In genomic region chr22:30212363-30212995, GRCh38 we compare ENCODE assay signal across 8 cellular contexts. TPM values are rescaled to one million over a fixed set of nuclear protein-coding genes. Genes with fewer than 3 reads are reported as not detected.
A peak's percentile ranks its signal among the peaks of the same experiment; 100 is the strongest.
DNase-seq lines count a peak whose midpoint lies in the region; ATAC-seq and TF ChIP-seq lines count a peak whose summit lies in the region.

No MANE protein-coding gene starts in this region.

- no peaks in the 10 kb centered on the region for H3K36me3 Mint-ChIP-seq in natural killer cell

- H3K9me3 ChIP-seq in colonic mucosa (no peaks in the 10 kb centered on the region), vagina (no peaks in the 10 kb centered on the region)

- DNase-seq in GF-D8 (lab: John Stamatoyannopoulos, UW) (peak; percentile 7), NOMO-1 (lab: John Stamatoyannopoulos, UW; ENCODE audit: unreplicated experiment in 2 of 2) (peak; percentile 48 to 82), colonic mucosa (no peak), natural killer cell (no peak), Kasumi-1 (lab: John Stamatoyannopoulos, UW) (no peak), DMS79 treated with DMSO at 0.1 percent for 48 hours (lab: John Stamatoyannopoulos, UW) (no peak), DMS114 treated with DMSO at 0.1 percent for 48 hours (lab: John Stamatoyannopoulos, UW; ENCODE audit: unreplicated experiment) (no peak), vagina (ENCODE audit: extremely low spot score in 2 of 2) (no peak)

- H3K9ac ChIP-seq in colonic mucosa (ENCODE audit: low read depth in 2 of 2, low read length in 2 of 2): no peak overlapping the region

- TF ChIP-seq POLR2A in vagina (IDR thresholded peaks at IDR 0.05): no peak

- H3K4me1 ChIP-seq in colonic mucosa (no peaks in the 10 kb centered on the region), vagina (peaks cover 46% of the 10 kb centered on the region)

- ATAC-seq in natural killer cell: peak; percentile 72 to 88 (median 86)

- no peak overlapping the region for H3K4me3 Mint-ChIP-seq in natural killer cell

- peak overlapping the region; percentile 12 for H3K27ac ChIP-seq in colonic mucosa
- H3K27ac ChIP-seq in vagina: no peak overlapping the region

- no peak overlapping the region for H3K4me3 ChIP-seq in colonic mucosa
- H3K4me3 ChIP-seq in vagina: no peak overlapping the region

- no peaks in the 10 kb centered on the region for H3K27me3 Mint-ChIP-seq in natural killer cell (ENCODE audit: low read depth in 2 of 2)

- no peaks in the 10 kb centered on the region for H3K27me3 ChIP-seq in colonic mucosa
- H3K27me3 ChIP-seq in vagina: no peaks in the 10 kb centered on the region

- intact Hi-C loops in colonic mucosa (cut with DNase I): no loop called here
- intact Hi-C loops in natural killer cell (cut with micrococcal nuclease): loop anchor here (2.0 kb wide), 1 partner anchor 16 kb away; no protein-coding TSS in a partner anchor
- intact Hi-C loops in vagina (cut with DNase I): no loop called here

- TF ChIP-seq CTCF in colonic mucosa (IDR thresholded peaks at IDR 0.05): no peak
- no peak for TF ChIP-seq CTCF in natural killer cell (IDR thresholded peaks at IDR 0.05)
- TF ChIP-seq CTCF in vagina (IDR thresholded peaks at IDR 0.05): no peak

- H3K4me1 Mint-ChIP-seq in natural killer cell: peaks cover 16 to 20% of the 10 kb centered on the region in 2 donors

- peak overlapping the region; percentile 51 to 74 for H3K27ac Mint-ChIP-seq in natural killer cell

- H3K36me3 ChIP-seq in colonic mucosa: no peaks in the 10 kb centered on the region
- no peaks in the 10 kb centered on the region for H3K36me3 ChIP-seq in vagina

- H3K9me3 Mint-ChIP-seq in natural killer cell: no peaks in the 10 kb centered on the region

RNA-seq across cellular contexts. Expression of gene LIF, which starts 34.1 kb away (rescaled TPM):
- total RNA-seq in colonic mucosa (10 to 100 TPM in 1 of 2 donors, 1 to 10 TPM in 1; 9.5 to 12.5 TPM), natural killer cell (1 to 10 TPM; 2.0 to 2.7 (median 2.6) TPM), vagina (0.49 TPM)

RNA-seq across cellular contexts. Expression of gene OSM, which starts 54.2 kb away (rescaled TPM):
- total RNA-seq in colonic mucosa (under 1 TPM; 0.21 to 0.44 TPM), natural killer cell (100 to 1,000 TPM in 1 of 3 donors, 10 to 100 TPM in 2; 17.4 to 142 (median 18.1) TPM), vagina (not detected)

Comparison
In these comparisons a context has a peak if more than half of its experiments do, and no peak if none do; other contexts are left out.
1. DNase-seq: peak in GF-D8 (single experiment) and NOMO-1 (2 of 2); none in colonic mucosa (single experiment), natural killer cell (single experiment), Kasumi-1 (0 of 2), DMS79 treated with DMSO at 0.1 percent for 48 hours (single experiment), DMS114 treated with DMSO at 0.1 percent for 48 hours (single experiment) and vagina (0 of 2).
2. RNA of gene OSM, which starts 54.2 kb away (total RNA-seq): 17.4 to 142 TPM in natural killer cell; 0.21 to 0.44 TPM in colonic mucosa and not detected in vagina (single experiment); every median in the first group is over 10 times any median in the second.